ENCODE assay signal across 1 cellular context in genomic region chr10:93456480-93456879, GRCh38.
TF ChIP-seq lines count a peak whose summit lies in the region.

No MANE protein-coding gene starts in this region.

TF ChIP-seq in HCT116, 20 proteins besides CTCF, POLR2A, EP300 and RAD21:
- TF ChIP-seq TCF7L2 (IDR thresholded peaks at IDR 0.05; ENCODE audit: borderline replicate concordance, extremely low read depth, insufficient read depth, insufficient read length) (no peak), ZFX (IDR thresholded peaks at IDR 0.05) (no peak)
